In genomic region chr4:165787516-165788274, GRCh38 we compare ENCODE assay signal across 19 cellular contexts.
DNase-seq lines count a peak whose midpoint lies in the region; ATAC-seq, FAIRE-seq and TF ChIP-seq lines count a peak whose summit lies in the region.
"Had no signal": no experiment of that assay in that cellular context is flagged by ENCODE, and none has a peak within 500 bp of the region (broad histone marks: within the 10 kb centered on the region; RNA-seq: fewer than 3 reads in every experiment).

No MANE protein-coding gene starts in this region.

- no peaks in the 10 kb centered on the region for H3K9me3 Mint-ChIP-seq in activated CD8-positive, alpha-beta T cell treated with anti-CD3 and anti-CD28 coated beads, Interleukin-2, amount 10 ng/mL, durations not matched to agents 7 days and 5 days (ENCODE audit: insufficient read depth)
- H3K9me3 Mint-ChIP-seq: GM23338 had no signal

- no peak for TF ChIP-seq RAD21 in HepG2 (CRISPR knock-in tag; IDR thresholded peaks at IDR 0.05)

- CTCF ChIA-PET in HepG2 (lab: Yijun Ruan, JAX; ENCODE audit: low intra/inter-chr PET ratio, low total read pairs), result no interaction called here
- CTCF ChIA-PET in activated CD8-positive, alpha-beta T cell treated with anti-CD3 and anti-CD28 coated beads, Interleukin-2, amount 10 ng/mL, durations not matched to agents 7 days and 5 days (lab: Charles Lee), result no interaction called here

- ATAC-seq in right lobe of liver (peak; percentile 47 to 86 (median 64)), HepG2 (no peak), HG03521 (IDR thresholded peaks at IDR 0.05; ENCODE audit: unreplicated experiment) (no peak)
- no peak for ATAC-seq in activated CD8-positive, alpha-beta T cell treated with anti-CD3 and anti-CD28 coated beads, Interleukin-2, amount 10 ng/mL, durations not matched to agents 7 days and 5 days
- ATAC-seq: GM23338, HCT116, PC-3 had no signal

- H3K9ac ChIP-seq in HepG2 (ENCODE audit: insufficient read depth, low read depth, low read length), result no peak overlapping the region

- H2AFZ ChIP-seq in HepG2 (ENCODE audit: low read length), result no peak overlapping the region
- H2AFZ ChIP-seq: GM23338 had no signal

- H3K27me3 Mint-ChIP-seq in activated CD8-positive, alpha-beta T cell treated with anti-CD3 and anti-CD28 coated beads, Interleukin-2, amount 10 ng/mL, durations not matched to agents 7 days and 5 days (ENCODE audit: low read depth), result no peaks in the 10 kb centered on the region
- H3K27me3 Mint-ChIP-seq: CD8-positive, alpha-beta memory T cell had no signal

- H3K4me2 ChIP-seq in HepG2 (ENCODE audit: low read depth, low read length), result no peak overlapping the region
- H3K4me2 ChIP-seq: GM23338 had no signal

- POLR2A ChIA-PET in HepG2 (lab: Yijun Ruan, JAX), result no interaction called here
- POLR2A ChIA-PET in activated CD8-positive, alpha-beta T cell treated with anti-CD3 and anti-CD28 coated beads, Interleukin-2, amount 10 ng/mL, durations not matched to agents 7 days and 5 days (lab: Charles Lee), result no interaction called here

- intact Hi-C loops in right lobe of liver (cut with DNase I) (no loop called here), HepG2 (cut with micrococcal nuclease; ENCODE audit: unreplicated experiment) (no loop called here)

- DNase-seq in right lobe of liver, result no peak
- DNase-seq in HepG2 (ENCODE audit: low spot score), result no peak
- peak; percentile 50 to 52 for DNase-seq in NCI-H446 (lab: John Stamatoyannopoulos, UW)
- DNase-seq in fibroblast of the aortic adventitia (ENCODE audit: low read depth), result peak; percentile 27
- no peak for DNase-seq in midbrain (lab: John Stamatoyannopoulos, UW)
- DNase-seq in activated CD8-positive, alpha-beta T cell treated with anti-CD3 and anti-CD28 coated beads, Interleukin-2, amount 10 ng/mL, durations not matched to agents 7 days and 5 days, result no peak
- DNase-seq: ACHN; CD8-positive, alpha-beta memory T cell; DMS53; KBM-7; NCI-H146; NCI-H2029 treated with DMSO at 0.1 percent for 48 hours; NCI-H524; PC-3; RPMI8226; SJCRH30 had no signal

- 31% methylated on average over 4 of the region's 4 CpGs for WGBS in right lobe of liver (ENCODE audit: insufficient coverage, low coverage, low lambda C conversion rate, missing lambda C conversion rate)
- WGBS in HepG2 (ENCODE audit: low lambda C conversion rate), result under 1% methylated on average over 4 of the region's 4 CpGs

- H3K27me3 ChIP-seq in right lobe of liver, result no peaks in the 10 kb centered on the region
- no peaks in the 10 kb centered on the region for H3K27me3 ChIP-seq in HepG2 (ENCODE audit: control insufficient read depth in 1 of 2, insufficient read depth in 2 of 2, low read length in 2 of 2)
- H3K27me3 ChIP-seq: SJCRH30 had no signal

- no peak overlapping the region for H3K27ac ChIP-seq in right lobe of liver
- H3K27ac ChIP-seq in HepG2 (ENCODE audit: extremely low read length, insufficient read depth, low read length), result no peak overlapping the region
- H3K27ac ChIP-seq: SJCRH30 had no signal

- H3K27ac Mint-ChIP-seq in activated CD8-positive, alpha-beta T cell treated with anti-CD3 and anti-CD28 coated beads, Interleukin-2, amount 10 ng/mL, durations not matched to agents 7 days and 5 days, result no peak overlapping the region
- H3K27ac Mint-ChIP-seq: CD8-positive, alpha-beta memory T cell; GM23338 had no signal

- TF ChIP-seq CTCF in right lobe of liver (IDR thresholded peaks at IDR 0.05), result no peak
- TF ChIP-seq CTCF in HepG2 (CRISPR knock-in tag; IDR thresholded peaks at IDR 0.05), result no peak
- no peak for TF ChIP-seq CTCF in fibroblast of the aortic adventitia (IDR thresholded peaks at IDR 0.05; ENCODE audit: insufficient read depth, low read length)

- FAIRE-seq in HepG2 (lab: Jason Lieb, UNC), result no peak

- H4K20me1 ChIP-seq in HepG2 (ENCODE audit: insufficient read depth, low read length), result no peaks in the 10 kb centered on the region

- H3K4me1 Mint-ChIP-seq in activated CD8-positive, alpha-beta T cell treated with anti-CD3 and anti-CD28 coated beads, Interleukin-2, amount 10 ng/mL, durations not matched to agents 7 days and 5 days (ENCODE audit: low read depth), result no peaks in the 10 kb centered on the region
- H3K4me1 Mint-ChIP-seq: CD8-positive, alpha-beta memory T cell had no signal

- H3K4me1 ChIP-seq in right lobe of liver (peaks cover 0 to 10% (median 0%) of the 10 kb centered on the region in 4 donors), HepG2 (ENCODE audit: insufficient read depth, low read length) (no peaks in the 10 kb centered on the region)

- H3K4me3 Mint-ChIP-seq in activated CD8-positive, alpha-beta T cell treated with anti-CD3 and anti-CD28 coated beads, Interleukin-2, amount 10 ng/mL, durations not matched to agents 7 days and 5 days, result no peak overlapping the region
- H3K4me3 Mint-ChIP-seq: CD8-positive, alpha-beta memory T cell; GM23338 had no signal

- no peak for TF ChIP-seq EP300 in HepG2 (IDR thresholded peaks at IDR 0.05; ENCODE audit: low read depth in 2 of 2, low read length in 2 of 2)
- no peak for TF ChIP-seq EP300 in HepG2 (CRISPR knock-in tag; IDR thresholded peaks at IDR 0.05; ENCODE audit: borderline replicate concordance)

- TF ChIP-seq POLR2A in right lobe of liver (IDR thresholded peaks at IDR 0.05), result no peak
- TF ChIP-seq POLR2A in HepG2 (IDR thresholded peaks at IDR 0.05; ENCODE audit: insufficient read depth in 1 of 2, low read depth in 2 of 2, low read length in 2 of 2), result no peak

- H3K36me3 Mint-ChIP-seq in activated CD8-positive, alpha-beta T cell treated with anti-CD3 and anti-CD28 coated beads, Interleukin-2, amount 10 ng/mL, durations not matched to agents 7 days and 5 days (ENCODE audit: low read depth), result no peaks in the 10 kb centered on the region
- H3K36me3 Mint-ChIP-seq: CD8-positive, alpha-beta memory T cell had no signal

- no peaks in the 10 kb centered on the region for H3K79me2 ChIP-seq in HepG2 (ENCODE audit: insufficient read depth, low read length)

- no peak overlapping the region for H3K4me3 ChIP-seq in right lobe of liver
- no peak overlapping the region for H3K4me3 ChIP-seq in HepG2 (replicated peaks in 1 of 3; ENCODE audit: insufficient read depth in 1 of 3, low read depth in 2 of 3, low read length in 3 of 3)
- no peak overlapping the region for H3K4me3 ChIP-seq in fibroblast of the aortic adventitia (ENCODE audit: low read depth, low read length)
- H3K4me3 ChIP-seq: GM23338, SJCRH30 had no signal

- H3K9me3 ChIP-seq in right lobe of liver, result no peaks in the 10 kb centered on the region
- no peaks in the 10 kb centered on the region for H3K9me3 ChIP-seq in HepG2 (ENCODE audit: low read length)
- H3K9me3 ChIP-seq: SJCRH30 had no signal

- H3K36me3 ChIP-seq in right lobe of liver (no peaks in the 10 kb centered on the region), HepG2 (replicated peaks in 1 of 2; ENCODE audit: control insufficient read depth in 1 of 2, insufficient read depth in 2 of 2, low read length in 2 of 2) (no peaks in the 10 kb centered on the region)
- H3K36me3 ChIP-seq: SJCRH30 had no signal

- no TSS peak for BruUV-seq in HepG2 (replicated peaks; lab: Mats Ljungman, UMichigan)

- in situ Hi-C loops in HepG2 (cut with HindIII; ENCODE audit: extremely low pct_ligation_motif_present, low pct_unique_long_range_greater_than_20kb), result no loop called here

TF ChIP-seq in HepG2, 621 proteins besides CTCF, POLR2A, EP300 and RAD21 (continues in another document):
- TF ChIP-seq NFIB (CRISPR knock-in tag; IDR thresholded peaks at IDR 0.05; ENCODE audit: borderline replicate concordance), result no peak
- no peak for TF ChIP-seq ZNF709 (CRISPR knock-in tag; IDR thresholded peaks at IDR 0.05)
- no peak for TF ChIP-seq ZNF503 (CRISPR knock-in tag; IDR thresholded peaks at IDR 0.05)
- TF ChIP-seq HNRNPLL (IDR thresholded peaks at IDR 0.05; ENCODE audit: low read depth, low read length, poor library complexity, severe bottlenecking), result no peak
- TF ChIP-seq PRDM15 (CRISPR knock-in tag; IDR thresholded peaks at IDR 0.05), result no peak
- no peak for TF ChIP-seq BCL6 (CRISPR knock-in tag; IDR thresholded peaks at IDR 0.05)
- TF ChIP-seq CBFB (CRISPR knock-in tag; IDR thresholded peaks at IDR 0.05), result no peak
- no peak for TF ChIP-seq SOX5 (CRISPR knock-in tag; IDR thresholded peaks at IDR 0.05; ENCODE audit: borderline replicate concordance)

Comparison
In these comparisons a context has a peak if more than half of its experiments do, and no peak if none do; other contexts are left out.
1. ATAC-seq: peak in right lobe of liver (4 of 4); none in HepG2 (single experiment), HG03521 (single experiment) and activated CD8-positive, alpha-beta T cell treated with anti-CD3 and anti-CD28 coated beads, Interleukin-2, amount 10 ng/mL, durations not matched to agents 7 days and 5 days (single experiment).
2. DNase-seq: peak in NCI-H446 (2 of 2) and fibroblast of the aortic adventitia (single experiment); none in right lobe of liver (0 of 3), HepG2 (single experiment), midbrain (single experiment) and activated CD8-positive, alpha-beta T cell treated with anti-CD3 and anti-CD28 coated beads, Interleukin-2, amount 10 ng/mL, durations not matched to agents 7 days and 5 days (single experiment).